8 cellular contexts compared by ENCODE assay signal in the genomic region with DNA sequence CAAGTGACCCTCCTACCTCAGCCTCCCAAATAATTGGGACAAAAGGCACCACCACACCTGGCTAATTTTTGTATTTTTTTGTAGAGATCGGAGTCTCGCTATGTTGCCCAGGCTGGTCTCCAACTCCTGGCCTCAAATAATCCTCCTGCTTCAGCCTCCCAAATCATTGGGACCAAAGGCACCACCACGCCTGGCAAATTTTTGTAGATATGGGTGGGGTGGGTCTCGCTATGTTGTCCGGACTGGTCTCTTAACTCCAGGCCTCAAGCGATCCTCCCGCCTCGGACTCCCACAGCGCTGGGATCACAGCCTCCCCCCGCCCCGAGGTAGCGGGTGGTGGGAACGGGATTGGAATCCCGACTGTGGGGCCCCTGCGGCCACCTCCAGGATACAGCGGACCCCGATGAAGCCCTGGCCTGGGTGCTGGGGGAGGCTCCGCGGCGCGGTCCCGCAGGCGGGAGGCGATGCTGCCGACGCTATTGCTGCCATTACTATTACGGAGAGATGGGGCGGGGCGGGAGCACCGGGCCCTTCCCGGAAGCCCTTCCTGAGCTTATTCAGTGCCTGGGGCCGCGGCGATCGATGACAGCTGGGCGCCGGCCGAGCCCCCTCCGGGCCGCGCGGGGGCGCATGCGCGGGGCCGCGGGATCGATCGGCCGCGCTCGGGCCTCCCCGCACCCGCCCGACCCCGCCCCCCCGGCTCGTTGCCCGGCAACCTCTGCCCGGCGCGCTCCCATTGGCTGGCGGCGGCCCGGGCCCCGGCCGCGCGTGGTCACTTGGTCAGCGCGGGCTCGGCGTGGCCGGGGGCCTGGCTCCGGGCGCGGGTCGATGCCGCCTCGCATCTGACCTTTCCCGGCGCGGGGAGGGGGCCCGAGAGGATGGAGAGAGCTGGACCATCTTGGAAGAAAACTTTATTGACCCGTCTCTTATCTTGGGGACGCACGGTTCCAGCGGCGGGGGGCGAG. TPM values are rescaled to one million over a fixed set of nuclear protein-coding genes. Genes with fewer than 3 reads are reported as not detected.
DNase-seq lines count a peak whose midpoint lies in the region; ATAC-seq and TF ChIP-seq lines count a peak whose summit lies in the region.

No MANE protein-coding gene starts in this region.

- H3K4me3 Mint-ChIP-seq in neural crest cell: peak overlapping the region; percentile 86

- DNase-seq in DMS114 treated with DMSO at 0.1 percent for 48 hours (lab: John Stamatoyannopoulos, UW; ENCODE audit: unreplicated experiment): peak; percentile 27
- peak; percentile 37 for DNase-seq in NCI-H1092 (lab: John Stamatoyannopoulos, UW)
- DNase-seq in activated T-cell treated with anti-CD3 and anti-CD28 coated beads for 48 hours (ENCODE audit: low read depth): peak; percentile 63
- peak; percentile 13 for DNase-seq in fibroblast of the conjunctiva (ENCODE audit: low read depth)
- DNase-seq in neural crest cell (ENCODE audit: low read depth, low spot score): peak; percentile 72
- DNase-seq in upper lobe of left lung: peak in 1 of 2 donors; percentile 90

- H3K4me1 ChIP-seq in upper lobe of left lung: peaks cover 5 to 14% (median 8%) of the 10 kb centered on the region in 4 donors

- peaks cover 47% of the 10 kb centered on the region for H3K27me3 Mint-ChIP-seq in neural crest cell (ENCODE audit: low read depth)

- H3K36me3 ChIP-seq in upper lobe of left lung: no peaks in the 10 kb centered on the region

- peaks cover 0 to 23% (median 11%) of the 10 kb centered on the region in 4 donors for H3K27me3 ChIP-seq in upper lobe of left lung

- H3K27ac ChIP-seq in upper lobe of left lung: no peak overlapping the region

- TF ChIP-seq POLR2A in upper lobe of left lung (IDR thresholded peaks at IDR 0.05): no peak

- TF ChIP-seq CTCF in neural crest cell (conservative IDR thresholded peaks at IDR 0.05) (no peak), upper lobe of left lung (IDR thresholded peaks at IDR 0.05) (no peak)

- TF ChIP-seq EP300 in upper lobe of left lung (IDR thresholded peaks at IDR 0.05): no peak

- no peaks in the 10 kb centered on the region for H3K9me3 ChIP-seq in upper lobe of left lung

- peak overlapping the region in 3 of 4 donors; percentile 36 to 42 (median 40) for H3K4me3 ChIP-seq in upper lobe of left lung

- H3K36me3 Mint-ChIP-seq in neural crest cell (ENCODE audit: low read depth): no peaks in the 10 kb centered on the region

- ATAC-seq in upper lobe of left lung (ENCODE audit: low FRiP score in 2 of 2) (peak in 1 of 2 donors; percentile 87), HG03469 (IDR thresholded peaks at IDR 0.05; ENCODE audit: unreplicated experiment) (no peak), GM18861 (IDR thresholded peaks at IDR 0.05; ENCODE audit: unreplicated experiment) (no peak)

- 25 to 37% methylated on average over 19 to 24 of the region's 90 CpGs for WGBS in upper lobe of left lung, 2 donors

- H3K4me1 Mint-ChIP-seq in neural crest cell: peaks cover 5% of the 10 kb centered on the region

- H3K9me3 Mint-ChIP-seq in neural crest cell: no peaks in the 10 kb centered on the region

- H3K27ac Mint-ChIP-seq in neural crest cell (ENCODE audit: unreplicated experiment): no peak overlapping the region

RNA-seq across cellular contexts. Expression of gene ONECUT3, which starts 27.9 kb away (rescaled TPM):
- total RNA-seq in neural crest cell (0.93 and 1.0 TPM in 2 replicates), upper lobe of left lung (not detected)
